Comparison of ENCODE assay signal across 12 cellular contexts in the genomic region with DNA sequence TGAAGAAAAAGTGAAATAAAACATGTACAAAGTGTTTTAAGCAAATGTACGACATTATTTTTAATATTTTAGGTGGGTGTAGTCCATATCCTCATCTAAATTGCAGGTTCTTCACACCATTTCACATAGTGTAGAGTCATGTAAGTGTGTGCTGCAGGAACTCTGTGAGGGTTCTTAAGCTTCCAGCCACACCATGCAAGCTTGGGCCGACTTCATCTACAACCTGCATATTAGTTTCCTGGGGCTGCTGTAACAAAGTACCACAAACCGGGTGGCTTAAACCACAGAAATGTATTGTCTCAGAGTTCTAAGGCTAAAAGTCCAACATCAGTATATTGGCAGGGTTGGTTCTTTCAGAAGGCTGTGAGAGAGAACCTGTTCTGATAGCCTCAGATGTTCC.
"Had no signal": no experiment of that assay in that cellular context is flagged by ENCODE, and none has a peak within 500 bp of the region (broad histone marks: within the 10 kb centered on the region; RNA-seq: fewer than 3 reads in every experiment).

No MANE protein-coding gene starts in this region.

- H3K4me3 ChIP-seq: cardiac muscle cell, heart left ventricle, left ventricle myocardium inferior, sigmoid colon, upper lobe of right lung had no signal

- H3K36me3 ChIP-seq: cardiac muscle cell, heart left ventricle, left ventricle myocardium inferior, sigmoid colon, upper lobe of right lung, WERI-Rb-1 had no signal

- DNase-seq: activated CD4-positive, alpha-beta T cell treated with anti-CD3 and anti-CD28 coated beads for 4 hours; heart left ventricle; left ventricle myocardium inferior; nephron progenitor cell; sigmoid colon; stimulated activated CD4-positive, alpha-beta T cell treated with anti-CD3 and anti-CD28 coated beads, Interleukin-2, amount 100 ng/mL, for 24 hours; stimulated activated naive CD4-positive, alpha-beta T cell treated with Interleukin-2 at 50 U/mL for 16 hours; upper lobe of right lung; WERI-Rb-1 had no signal

- H3K36me3 Mint-ChIP-seq: memory B cell had no signal

- H3K9me3 ChIP-seq: heart left ventricle, left ventricle myocardium inferior, sigmoid colon, upper lobe of right lung had no signal

- ATAC-seq: heart left ventricle, upper lobe of right lung had no signal

- H3K9me3 Mint-ChIP-seq: activated T-helper 2 cell treated with anti-CD3 and anti-CD28 coated beads, Interferon-gamma antibody, Interleukin-2, Interleukin-4, amounts not matched to agents 10 μg/mL and 5 μg/mL and 100 μg/mL, durations not matched to agents 14 hours and 24 hours and 36 hours; memory B cell; nephron progenitor cell had no signal

- H3K27me3 ChIP-seq: cardiac muscle cell, heart left ventricle, sigmoid colon, upper lobe of right lung had no signal

- H3K27ac ChIP-seq: cardiac muscle cell, left ventricle myocardium inferior, sigmoid colon, upper lobe of right lung, WERI-Rb-1 had no signal

- H3K27ac Mint-ChIP-seq: activated T-helper 2 cell treated with anti-CD3 and anti-CD28 coated beads, Interferon-gamma antibody, Interleukin-2, Interleukin-4, amounts not matched to agents 10 μg/mL and 5 μg/mL and 100 μg/mL, durations not matched to agents 14 hours and 24 hours and 36 hours; memory B cell; nephron progenitor cell had no signal

- H3K4me3 Mint-ChIP-seq: memory B cell, nephron progenitor cell had no signal
